Comparison of ENCODE assay signal across 1 cellular context in genomic region chr11:75428989-75429640, GRCh38.
TF ChIP-seq lines count a peak whose summit lies in the region.

No MANE protein-coding gene starts in this region.

TF ChIP-seq in IMR-90, 13 proteins besides CTCF, POLR2A, EP300 and RAD21:
- no peak for TF ChIP-seq FOS (IDR thresholded peaks at IDR 0.05; ENCODE audit: low read depth, low read length)
- no peak for TF ChIP-seq CHD1 (IDR thresholded peaks at IDR 0.05; ENCODE audit: low read depth, low read length)
- TF ChIP-seq BHLHE40 (IDR thresholded peaks at IDR 0.05; ENCODE audit: low read depth, low read length) = no peak
- TF ChIP-seq RCOR1 (IDR thresholded peaks at IDR 0.05; ENCODE audit: insufficient replicate concordance, low read length) = no peak
- no peak for TF ChIP-seq RFX5 (IDR thresholded peaks at IDR 0.05; ENCODE audit: low read depth, low read length)
- TF ChIP-seq NFE2L2 (IDR thresholded peaks at IDR 0.05; ENCODE audit: low read depth, low read length) = no peak
- no peak for TF ChIP-seq SMC3 (IDR thresholded peaks at IDR 0.05; ENCODE audit: low read depth, low read length)
- TF ChIP-seq, protein P1, sequence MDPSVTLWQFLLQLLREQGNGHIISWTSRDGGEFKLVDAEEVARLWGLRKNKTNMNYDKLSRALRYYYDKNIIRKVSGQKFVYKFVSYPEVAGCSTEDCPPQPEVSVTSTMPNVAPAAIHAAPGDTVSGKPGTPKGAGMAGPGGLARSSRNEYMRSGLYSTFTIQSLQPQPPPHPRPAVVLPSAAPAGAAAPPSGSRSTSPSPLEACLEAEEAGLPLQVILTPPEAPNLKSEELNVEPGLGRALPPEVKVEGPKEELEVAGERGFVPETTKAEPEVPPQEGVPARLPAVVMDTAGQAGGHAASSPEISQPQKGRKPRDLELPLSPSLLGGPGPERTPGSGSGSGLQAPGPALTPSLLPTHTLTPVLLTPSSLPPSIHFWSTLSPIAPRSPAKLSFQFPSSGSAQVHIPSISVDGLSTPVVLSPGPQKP (IDR thresholded peaks at IDR 0.05; ENCODE audit: borderline replicate concordance, low read depth, low read length) = no peak
- TF ChIP-seq MXI1 (IDR thresholded peaks at IDR 0.05; ENCODE audit: borderline replicate concordance, low read depth, low read length) = no peak
- TF ChIP-seq, protein P2, sequence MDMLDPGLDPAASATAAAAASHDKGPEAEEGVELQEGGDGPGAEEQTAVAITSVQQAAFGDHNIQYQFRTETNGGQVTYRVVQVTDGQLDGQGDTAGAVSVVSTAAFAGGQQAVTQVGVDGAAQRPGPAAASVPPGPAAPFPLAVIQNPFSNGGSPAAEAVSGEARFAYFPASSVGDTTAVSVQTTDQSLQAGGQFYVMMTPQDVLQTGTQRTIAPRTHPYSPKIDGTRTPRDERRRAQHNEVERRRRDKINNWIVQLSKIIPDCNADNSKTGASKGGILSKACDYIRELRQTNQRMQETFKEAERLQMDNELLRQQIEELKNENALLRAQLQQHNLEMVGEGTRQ (IDR thresholded peaks at IDR 0.05; ENCODE audit: low read depth, low read length) = no peak
- TF ChIP-seq MAZ (IDR thresholded peaks at IDR 0.05; ENCODE audit: borderline replicate concordance, low read depth, low read length) = no peak
- TF ChIP-seq CEBPB (IDR thresholded peaks at IDR 0.05; ENCODE audit: low read depth, low read length) = no peak
